1 cellular context compared by ENCODE assay signal in the genomic region with DNA sequence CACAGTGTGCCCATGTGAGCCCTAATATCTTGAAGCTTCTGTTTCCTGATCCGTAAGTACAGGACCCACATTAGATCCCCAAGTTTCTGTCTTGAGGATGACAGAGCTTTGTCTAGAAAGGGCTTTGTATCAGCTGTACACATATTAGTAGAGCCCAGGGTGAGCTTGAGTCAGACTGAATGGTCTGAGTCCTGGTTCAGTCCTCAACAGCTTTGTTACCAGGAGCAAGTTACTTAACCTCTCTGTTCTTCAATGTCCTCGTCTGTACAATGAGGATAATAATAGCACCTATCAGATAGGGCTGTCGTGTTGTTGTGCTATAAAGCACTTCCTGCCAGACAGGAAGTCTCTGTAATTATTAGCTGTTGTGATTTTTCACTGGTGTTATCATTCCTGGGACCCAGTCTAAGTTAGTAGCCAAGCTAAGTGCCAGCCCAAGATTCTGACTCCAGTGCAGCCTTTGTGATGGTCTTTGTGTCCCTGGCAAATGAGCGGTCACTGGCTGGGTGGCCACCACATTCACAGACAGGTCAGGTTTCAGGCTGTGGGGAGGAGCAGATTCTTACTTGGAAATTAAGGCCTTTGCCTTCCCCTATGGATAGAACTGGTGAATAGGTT.
TF ChIP-seq lines count a peak whose summit lies in the region.

No MANE protein-coding gene starts in this region.

TF ChIP-seq in SK-N-SH treated with all-trans-retinoic acid at 6 μM for 48 hours, 23 proteins besides CTCF, POLR2A, EP300 and RAD21:
- TF ChIP-seq, protein P1, sequence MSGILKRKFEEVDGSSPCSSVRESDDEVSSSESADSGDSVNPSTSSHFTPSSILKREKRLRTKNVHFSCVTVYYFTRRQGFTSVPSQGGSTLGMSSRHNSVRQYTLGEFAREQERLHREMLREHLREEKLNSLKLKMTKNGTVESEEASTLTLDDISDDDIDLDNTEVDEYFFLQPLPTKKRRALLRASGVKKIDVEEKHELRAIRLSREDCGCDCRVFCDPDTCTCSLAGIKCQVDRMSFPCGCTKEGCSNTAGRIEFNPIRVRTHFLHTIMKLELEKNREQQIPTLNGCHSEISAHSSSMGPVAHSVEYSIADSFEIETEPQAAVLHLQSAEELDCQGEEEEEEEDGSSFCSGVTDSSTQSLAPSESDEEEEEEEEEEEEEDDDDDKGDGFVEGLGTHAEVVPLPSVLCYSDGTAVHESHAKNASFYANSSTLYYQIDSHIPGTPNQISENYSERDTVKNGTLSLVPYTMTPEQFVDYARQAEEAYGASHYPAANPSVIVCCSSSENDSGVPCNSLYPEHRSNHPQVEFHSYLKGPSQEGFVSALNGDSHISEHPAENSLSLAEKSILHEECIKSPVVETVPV (CRISPR knock-in tag; IDR thresholded peaks at IDR 0.05): no peak
- TF ChIP-seq ZNF8 (CRISPR knock-in tag; IDR thresholded peaks at IDR 0.05) (no peak), GLIS3 (CRISPR knock-in tag; IDR thresholded peaks at IDR 0.05) (no peak), ISL1 (CRISPR knock-in tag; IDR thresholded peaks at IDR 0.05) (no peak), ZNF70 (CRISPR knock-in tag; IDR thresholded peaks at IDR 0.05) (no peak), RARB (CRISPR knock-in tag; IDR thresholded peaks at IDR 0.05) (no peak), BACH2 (CRISPR knock-in tag; IDR thresholded peaks at IDR 0.05; ENCODE audit: borderline replicate concordance) (no peak), TCF4 (CRISPR knock-in tag; IDR thresholded peaks at IDR 0.05; ENCODE audit: borderline replicate concordance) (no peak), TOX (CRISPR knock-in tag; IDR thresholded peaks at IDR 0.05; ENCODE audit: borderline replicate concordance) (no peak), SNAI2 (CRISPR knock-in tag; IDR thresholded peaks at IDR 0.05) (no peak), ZNF565 (CRISPR knock-in tag; conservative IDR thresholded peaks at IDR 0.05; ENCODE audit: low read depth) (no peak), CSDC2 (CRISPR knock-in tag; IDR thresholded peaks at IDR 0.05) (no peak)
- TF ChIP-seq, protein P2, sequence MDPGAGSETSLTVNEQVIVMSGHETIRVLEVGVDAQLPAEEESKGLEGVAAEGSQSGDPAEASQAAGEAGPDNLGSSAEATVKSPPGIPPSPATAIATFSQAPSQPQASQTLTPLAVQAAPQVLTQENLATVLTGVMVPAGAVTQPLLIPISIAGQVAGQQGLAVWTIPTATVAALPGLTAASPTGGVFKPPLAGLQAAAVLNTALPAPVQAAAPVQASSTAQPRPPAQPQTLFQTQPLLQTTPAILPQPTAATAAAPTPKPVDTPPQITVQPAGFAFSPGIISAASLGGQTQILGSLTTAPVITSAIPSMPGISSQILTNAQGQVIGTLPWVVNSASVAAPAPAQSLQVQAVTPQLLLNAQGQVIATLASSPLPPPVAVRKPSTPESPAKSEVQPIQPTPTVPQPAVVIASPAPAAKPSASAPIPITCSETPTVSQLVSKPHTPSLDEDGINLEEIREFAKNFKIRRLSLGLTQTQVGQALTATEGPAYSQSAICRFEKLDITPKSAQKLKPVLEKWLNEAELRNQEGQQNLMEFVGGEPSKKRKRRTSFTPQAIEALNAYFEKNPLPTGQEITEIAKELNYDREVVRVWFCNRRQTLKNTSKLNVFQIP (CRISPR knock-in tag; IDR thresholded peaks at IDR 0.05; ENCODE audit: borderline replicate concordance, low read depth): no peak
- TF ChIP-seq, protein P3, sequence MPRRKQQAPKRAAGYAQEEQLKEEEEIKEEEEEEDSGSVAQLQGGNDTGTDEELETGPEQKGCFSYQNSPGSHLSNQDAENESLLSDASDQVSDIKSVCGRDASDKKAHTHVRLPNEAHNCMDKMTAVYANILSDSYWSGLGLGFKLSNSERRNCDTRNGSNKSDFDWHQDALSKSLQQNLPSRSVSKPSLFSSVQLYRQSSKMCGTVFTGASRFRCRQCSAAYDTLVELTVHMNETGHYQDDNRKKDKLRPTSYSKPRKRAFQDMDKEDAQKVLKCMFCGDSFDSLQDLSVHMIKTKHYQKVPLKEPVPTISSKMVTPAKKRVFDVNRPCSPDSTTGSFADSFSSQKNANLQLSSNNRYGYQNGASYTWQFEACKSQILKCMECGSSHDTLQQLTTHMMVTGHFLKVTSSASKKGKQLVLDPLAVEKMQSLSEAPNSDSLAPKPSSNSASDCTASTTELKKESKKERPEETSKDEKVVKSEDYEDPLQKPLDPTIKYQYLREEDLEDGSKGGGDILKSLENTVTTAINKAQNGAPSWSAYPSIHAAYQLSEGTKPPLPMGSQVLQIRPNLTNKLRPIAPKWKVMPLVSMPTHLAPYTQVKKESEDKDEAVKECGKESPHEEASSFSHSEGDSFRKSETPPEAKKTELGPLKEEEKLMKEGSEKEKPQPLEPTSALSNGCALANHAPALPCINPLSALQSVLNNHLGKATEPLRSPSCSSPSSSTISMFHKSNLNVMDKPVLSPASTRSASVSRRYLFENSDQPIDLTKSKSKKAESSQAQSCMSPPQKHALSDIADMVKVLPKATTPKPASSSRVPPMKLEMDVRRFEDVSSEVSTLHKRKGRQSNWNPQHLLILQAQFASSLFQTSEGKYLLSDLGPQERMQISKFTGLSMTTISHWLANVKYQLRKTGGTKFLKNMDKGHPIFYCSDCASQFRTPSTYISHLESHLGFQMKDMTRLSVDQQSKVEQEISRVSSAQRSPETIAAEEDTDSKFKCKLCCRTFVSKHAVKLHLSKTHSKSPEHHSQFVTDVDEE (CRISPR knock-in tag; IDR thresholded peaks at IDR 0.05): no peak
- TF ChIP-seq, protein P4, sequence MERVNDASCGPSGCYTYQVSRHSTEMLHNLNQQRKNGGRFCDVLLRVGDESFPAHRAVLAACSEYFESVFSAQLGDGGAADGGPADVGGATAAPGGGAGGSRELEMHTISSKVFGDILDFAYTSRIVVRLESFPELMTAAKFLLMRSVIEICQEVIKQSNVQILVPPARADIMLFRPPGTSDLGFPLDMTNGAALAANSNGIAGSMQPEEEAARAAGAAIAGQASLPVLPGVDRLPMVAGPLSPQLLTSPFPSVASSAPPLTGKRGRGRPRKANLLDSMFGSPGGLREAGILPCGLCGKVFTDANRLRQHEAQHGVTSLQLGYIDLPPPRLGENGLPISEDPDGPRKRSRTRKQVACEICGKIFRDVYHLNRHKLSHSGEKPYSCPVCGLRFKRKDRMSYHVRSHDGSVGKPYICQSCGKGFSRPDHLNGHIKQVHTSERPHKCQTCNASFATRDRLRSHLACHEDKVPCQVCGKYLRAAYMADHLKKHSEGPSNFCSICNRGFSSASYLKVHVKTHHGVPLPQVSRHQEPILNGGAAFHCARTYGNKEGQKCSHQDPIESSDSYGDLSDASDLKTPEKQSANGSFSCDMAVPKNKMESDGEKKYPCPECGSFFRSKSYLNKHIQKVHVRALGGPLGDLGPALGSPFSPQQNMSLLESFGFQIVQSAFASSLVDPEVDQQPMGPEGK (CRISPR knock-in tag; IDR thresholded peaks at IDR 0.05; ENCODE audit: borderline replicate concordance): no peak
